Comparison of ENCODE assay signal across 27 cellular contexts in genomic region chr5:156471893-156472292, GRCh38.
"Had no signal": no experiment of that assay in that cellular context is flagged by ENCODE, and none has a peak within 500 bp of the region (broad histone marks: within the 10 kb centered on the region; RNA-seq: fewer than 3 reads in every experiment).

No MANE protein-coding gene starts in this region.

- H3K4me1 Mint-ChIP-seq: immature natural killer cell; naive B cell; stimulated activated naive B cell treated with anti-CD40 and anti-IgM and Interleukin-4, amounts not matched to agents 10 μg/mL and 1 μg/mL and 100 μg/mL, for 72 hours had no signal

- H3K27ac ChIP-seq: coronary artery, parathyroid adenoma, right lobe of liver, stomach, thyroid gland, vagina had no signal

- H3K27ac Mint-ChIP-seq: immature natural killer cell; mesothelial cell of epicardium; progenitor cell of endocrine pancreas; stimulated activated naive B cell treated with anti-CD40 and anti-IgM and Interleukin-4, amounts not matched to agents 10 μg/mL and 1 μg/mL and 100 μg/mL, for 72 hours had no signal

- ATAC-seq: left lobe of liver; mucosa of descending colon; natural killer cell treated with Interleukin-12 subunit alpha and Interleukin-12 subunit beta and Interleukin-15 and Interleukin-18, amount 100 ng/mL, for 72 hours; right lobe of liver; stimulated activated naive B cell treated with anti-CD40 and anti-IgM and Interleukin-4, amounts not matched to agents 10 μg/mL and 1 μg/mL and 100 μg/mL, for 72 hours had no signal

- H3K27me3 Mint-ChIP-seq: progenitor cell of endocrine pancreas; stimulated activated naive B cell treated with anti-CD40 and anti-IgM and Interleukin-4, amounts not matched to agents 10 μg/mL and 1 μg/mL and 100 μg/mL, for 72 hours had no signal

- H3K4me1 ChIP-seq: right lobe of liver had no signal

- H3K4me3 Mint-ChIP-seq: immature natural killer cell; mesothelial cell of epicardium; naive B cell; natural killer cell treated with Interleukin-12 subunit alpha and Interleukin-12 subunit beta and Interleukin-15 and Interleukin-18, amount 100 ng/mL, for 72 hours; neural crest cell; stimulated activated naive B cell treated with anti-CD40 and anti-IgM and Interleukin-4, amounts not matched to agents 10 μg/mL and 1 μg/mL and 100 μg/mL, for 72 hours had no signal

- H3K4me3 ChIP-seq: coronary artery, esophagus squamous epithelium, lung, mucosa of descending colon, right lobe of liver, stomach, thyroid gland, vagina had no signal

- H3K9ac ChIP-seq: parathyroid adenoma had no signal

- H3K9me3 Mint-ChIP-seq: immature natural killer cell; mesothelial cell of epicardium; natural killer cell treated with Interleukin-12 subunit alpha and Interleukin-12 subunit beta and Interleukin-15 and Interleukin-18, amount 100 ng/mL, for 72 hours; neural crest cell; stimulated activated naive B cell treated with anti-CD40 and anti-IgM and Interleukin-4, amounts not matched to agents 10 μg/mL and 1 μg/mL and 100 μg/mL, for 72 hours had no signal

- DNase-seq: dermis blood vessel endothelial cell; effector memory CD4-positive, alpha-beta T cell; esophagus squamous epithelium; foreskin melanocyte; hypothalamus; immature natural killer cell; mesenchymal stem cell; mucosa of descending colon; naive B cell; right lobe of liver; small intestine; stimulated activated CD4-positive, alpha-beta T cell treated with anti-CD3 and anti-CD28 coated beads, Interleukin-15, amount 100 ng/mL, for 24 hours; stimulated activated CD4-positive, alpha-beta T cell treated with anti-CD3 and anti-CD28 coated beads, Interleukin-2, amount 100 ng/mL, for 48 hours; stimulated activated naive B cell treated with anti-CD40 and anti-IgM and Interleukin-4, amounts not matched to agents 10 μg/mL and 1 μg/mL and 100 μg/mL, for 72 hours; stomach; thyroid gland; trophoblast cell had no signal

- H3K27me3 ChIP-seq: esophagus squamous epithelium, neutrophil, right lobe of liver, stomach, thyroid gland, vagina had no signal

- H3K79me2 ChIP-seq: parathyroid adenoma had no signal

- H3K36me3 Mint-ChIP-seq: immature natural killer cell; mesothelial cell of epicardium; naive B cell; natural killer cell treated with Interleukin-12 subunit alpha and Interleukin-12 subunit beta and Interleukin-15 and Interleukin-18, amount 100 ng/mL, for 72 hours; stimulated activated naive B cell treated with anti-CD40 and anti-IgM and Interleukin-4, amounts not matched to agents 10 μg/mL and 1 μg/mL and 100 μg/mL, for 72 hours had no signal

- H2AFZ ChIP-seq: parathyroid adenoma had no signal

- H3K9me3 ChIP-seq: esophagus squamous epithelium, mucosa of descending colon, neutrophil, right lobe of liver, stomach, thyroid gland, vagina had no signal

- H3K36me3 ChIP-seq: esophagus squamous epithelium, neutrophil, right lobe of liver, stomach, thyroid gland, vagina had no signal
